ENCODE assay signal across 12 cellular contexts in the genomic region with DNA sequence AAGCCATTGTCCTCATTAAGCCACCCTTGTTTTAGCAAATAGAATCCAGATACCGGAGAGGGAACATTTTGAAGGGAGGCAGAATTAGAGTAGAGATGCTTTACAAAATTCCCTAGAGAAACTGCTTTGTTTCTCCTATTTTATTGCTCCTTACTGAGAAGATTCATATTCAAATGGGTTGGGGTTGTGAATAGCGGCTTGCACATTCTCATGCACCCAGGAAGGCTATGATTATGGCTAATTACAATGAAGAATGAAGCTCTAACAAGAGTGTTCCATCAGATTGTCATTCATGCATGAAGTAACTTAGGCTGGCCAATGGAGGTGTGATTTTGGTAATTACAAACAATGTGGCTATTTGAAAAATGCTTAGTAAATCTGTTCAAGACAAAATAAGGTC.
DNase-seq lines count a peak whose midpoint lies in the region; ATAC-seq and TF ChIP-seq lines count a peak whose summit lies in the region.
"Had no signal": no experiment of that assay in that cellular context is flagged by ENCODE, and none has a peak within 500 bp of the region (broad histone marks: within the 10 kb centered on the region; RNA-seq: fewer than 3 reads in every experiment).

No MANE protein-coding gene starts in this region.

- no peaks in the 10 kb centered on the region for H3K9me2 ChIP-seq in SK-N-SH

- CTCF ChIA-PET in SK-N-SH (lab: Yijun Ruan, JAX): interaction anchor here (0.6 to 2.1 kb wide), 14 partner anchors 8 to 693 kb away, joined by 3 to 7 read pairs (median 3); no protein-coding TSS in a partner anchor

- no peaks in the 10 kb centered on the region for H4K20me1 ChIP-seq in SK-N-SH (ENCODE audit: insufficient read depth)

- no peaks in the 10 kb centered on the region for H3K9me3 ChIP-seq in SK-N-SH
- no peaks in the 10 kb centered on the region for H3K9me3 ChIP-seq in mesodermal cell (ENCODE audit: control insufficient read depth, low read length)
- no peaks in the 10 kb centered on the region for H3K9me3 ChIP-seq in thyroid gland

- intact Hi-C loops in thyroid gland (cut with DNase I): no loop called here

- H3K36me3 ChIP-seq in SK-N-SH (replicated peaks in 1 of 2; ENCODE audit: control insufficient read depth in 1 of 2, insufficient read depth in 2 of 2, low read length in 1 of 2) (no peaks in the 10 kb centered on the region), mesodermal cell (ENCODE audit: control insufficient read depth, insufficient read depth, low read length) (no peaks in the 10 kb centered on the region), thyroid gland (no peaks in the 10 kb centered on the region)

- H3K4me3 ChIP-seq in SK-N-SH (ENCODE audit: low read depth in 2 of 2, low read length in 1 of 2) (peak overlapping the region in 1 of 2 experiments; percentile 49; a peak in 1 of 4 replicates), coronary artery (peak overlapping the region; percentile 49), mesodermal cell (ENCODE audit: extremely low read depth, insufficient read depth, low read length, poor library complexity, severe bottlenecking) (no peak overlapping the region), thyroid gland (replicated peaks in 1 of 3) (no peak overlapping the region)

- H3K9ac ChIP-seq in SK-N-SH: no peak overlapping the region

- H2AFZ ChIP-seq in SK-N-SH (ENCODE audit: low read depth): peak overlapping the region; percentile 90

- no peak for ATAC-seq in SK-N-SH treated with all-trans-retinoic acid at 6 μM for 48 hours
- ATAC-seq in GM21390 (IDR thresholded peaks at IDR 0.05; ENCODE audit: unreplicated experiment): no peak

- WGBS in SK-N-SH (ENCODE audit: low lambda C conversion rate): 46% methylated on average over 2 of the region's 2 CpGs
- 40% methylated on average over 1 of the region's 2 CpGs; no CpG with 5 or more reads in 1 of the 2 experiments for WGBS in mesodermal cell (ENCODE audit: insufficient coverage in 2 of 2), 2 experiments
- 27 to 41% methylated on average over 2 of the region's 2 CpGs for WGBS in thyroid gland, 2 donors

- H3F3A ChIP-seq in SK-N-SH (replicated peaks; ENCODE audit: insufficient read depth): no peaks in the 10 kb centered on the region

- no peak for TF ChIP-seq EP300 in SK-N-SH (IDR thresholded peaks at IDR 0.05; ENCODE audit: borderline replicate concordance in 1 of 2, low read depth in 1 of 2, low read length in 1 of 2)

- POLR2A ChIA-PET in SK-N-SH (lab: Yijun Ruan, JAX): interaction anchor here (0.6 kb wide), 1 partner anchor 599 kb away, joined by 4 read pairs; no protein-coding TSS in a partner anchor

- H3K4me1 ChIP-seq in SK-N-SH (ENCODE audit: control insufficient read depth in 1 of 2, insufficient read depth in 2 of 2, low read depth in 1 of 2, low read length in 1 of 2) (peaks cover 0 to 8% of the 10 kb centered on the region in 2 experiments; a peak in 2 of 4 replicates), mesodermal cell (ENCODE audit: control insufficient read depth, insufficient read depth, low read length, poor library complexity, severe bottlenecking) (peaks cover 5% of the 10 kb centered on the region), thyroid gland (peaks cover 0 to 8% of the 10 kb centered on the region in 2 donors)

- no peak for TF ChIP-seq CTCF in SK-N-SH (IDR thresholded peaks at IDR 0.05)
- TF ChIP-seq CTCF in coronary artery (IDR thresholded peaks at IDR 0.05): no peak
- TF ChIP-seq CTCF in thyroid gland (IDR thresholded peaks at IDR 0.05): no peak

- no peak for TF ChIP-seq POLR2A in thyroid gland (IDR thresholded peaks at IDR 0.05)

- no peaks in the 10 kb centered on the region for H3K79me2 ChIP-seq in SK-N-SH (ENCODE audit: insufficient read depth)

- TF ChIP-seq RAD21 in SK-N-SH (IDR thresholded peaks at IDR 0.05; ENCODE audit: low read length): no peak

- DNase-seq in SK-N-SH (no peak), coronary artery (ENCODE audit: low spot score) (no peak), thyroid gland (no peak), NCI-H187 treated with DMSO at 0.1 percent for 48 hours (lab: John Stamatoyannopoulos, UW) (no peak), NCI-H524 treated with DMSO at 0.1 percent for 48 hours (lab: John Stamatoyannopoulos, UW) (no peak)
- DNase-seq: activated effector memory CD4-positive, alpha-beta T cell treated with anti-CD3 and anti-CD28 coated beads, Interleukin-2, amount 50 U/mL, for 16 hours; effector CD8-positive, alpha-beta T cell; GF-D8; stimulated activated CD8-positive, alpha-beta memory T cell treated with anti-CD3 and anti-CD28 coated beads, Interleukin-4, amount 100 ng/mL, for 48 hours had no signal

- H3K27ac ChIP-seq in SK-N-SH (ENCODE audit: low read depth in 2 of 2, low read length in 1 of 2) (peak overlapping the region; percentile 40 to 60; a peak in 3 of 4 replicates), coronary artery (no peak overlapping the region), mesodermal cell (ENCODE audit: low read depth, low read length, severe bottlenecking) (peak overlapping the region; percentile 81), thyroid gland (peak overlapping the region; percentile 13 to 31 (median 14))

- no peaks in the 10 kb centered on the region for H3K27me3 ChIP-seq in SK-N-SH (ENCODE audit: insufficient read depth)
- no peaks in the 10 kb centered on the region for H3K27me3 ChIP-seq in thyroid gland

- peak overlapping the region; percentile 66; the same call in 1 of the 2 replicates for H3K4me2 ChIP-seq in SK-N-SH

TF ChIP-seq in SK-N-SH, 30 proteins besides CTCF, POLR2A, EP300 and RAD21 (continues in another document):
- no peak for TF ChIP-seq NFIC (IDR thresholded peaks at IDR 0.05; ENCODE audit: borderline replicate concordance)
- no peak for TF ChIP-seq RXRA (IDR thresholded peaks at IDR 0.05; ENCODE audit: borderline replicate concordance, low read depth)
- no peak for TF ChIP-seq IRF3 (IDR thresholded peaks at IDR 0.05; ENCODE audit: low read depth, low read length)
- TF ChIP-seq SMC3 (IDR thresholded peaks at IDR 0.05; ENCODE audit: low read depth, low read length): no peak
- no peak for TF ChIP-seq EZH2phosphoT487 (IDR thresholded peaks at IDR 0.05; ENCODE audit: borderline replicate concordance, low read depth)
- TF ChIP-seq POLR2AphosphoS5 (IDR thresholded peaks at IDR 0.05; ENCODE audit: low read depth, low read length): no peak
- TF ChIP-seq MEF2A (IDR thresholded peaks at IDR 0.05; ENCODE audit: borderline replicate concordance, low read depth): no peak
- TF ChIP-seq TAF1 (IDR thresholded peaks at IDR 0.05; ENCODE audit: borderline replicate concordance, low read depth, low read length): no peak
- no peak for TF ChIP-seq FOXJ3 (CRISPR knock-in tag; IDR thresholded peaks at IDR 0.05)
- TF ChIP-seq, protein P1, sequence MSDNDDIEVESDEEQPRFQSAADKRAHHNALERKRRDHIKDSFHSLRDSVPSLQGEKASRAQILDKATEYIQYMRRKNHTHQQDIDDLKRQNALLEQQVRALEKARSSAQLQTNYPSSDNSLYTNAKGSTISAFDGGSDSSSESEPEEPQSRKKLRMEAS (IDR thresholded peaks at IDR 0.05; ENCODE audit: low read depth): no peak
- TF ChIP-seq TEAD4 (IDR thresholded peaks at IDR 0.05; ENCODE audit: borderline replicate concordance, insufficient read depth): no peak
- TF ChIP-seq GABPA (IDR thresholded peaks at IDR 0.05; ENCODE audit: low read depth): no peak
- TF ChIP-seq TCF12 (IDR thresholded peaks at IDR 0.05): no peak
- no peak for TF ChIP-seq CHD2 (IDR thresholded peaks at IDR 0.05; ENCODE audit: low read length, partially characterized antibody)

TF ChIP-seq in SK-N-SH treated with all-trans-retinoic acid at 6 μM for 48 hours, 23 proteins besides CTCF, POLR2A, EP300 and RAD21 (continues in another document):
- TF ChIP-seq PATZ1 (CRISPR knock-in tag; IDR thresholded peaks at IDR 0.05; ENCODE audit: borderline replicate concordance) (no peak), ESRRG (CRISPR knock-in tag; IDR thresholded peaks at IDR 0.05) (no peak), ZFP30 (CRISPR knock-in tag; IDR thresholded peaks at IDR 0.05) (no peak), ZFP3 (CRISPR knock-in tag; IDR thresholded peaks at IDR 0.05) (no peak), PPARA (CRISPR knock-in tag; IDR thresholded peaks at IDR 0.05; ENCODE audit: borderline replicate concordance) (no peak), ISL1 (CRISPR knock-in tag; IDR thresholded peaks at IDR 0.05) (no peak), OSR1 (CRISPR knock-in tag; IDR thresholded peaks at IDR 0.05) (no peak), SNAI2 (CRISPR knock-in tag; IDR thresholded peaks at IDR 0.05) (no peak), ZNF8 (CRISPR knock-in tag; IDR thresholded peaks at IDR 0.05) (no peak), RARB (CRISPR knock-in tag; IDR thresholded peaks at IDR 0.05) (no peak), BACH2 (CRISPR knock-in tag; IDR thresholded peaks at IDR 0.05; ENCODE audit: borderline replicate concordance) (no peak), ZC3H10 (CRISPR knock-in tag; IDR thresholded peaks at IDR 0.05) (no peak), TCF4 (CRISPR knock-in tag; IDR thresholded peaks at IDR 0.05; ENCODE audit: borderline replicate concordance) (no peak), CSRNP3 (CRISPR knock-in tag; IDR thresholded peaks at IDR 0.05) (no peak)

Comparison
In these comparisons a context has a peak if more than half of its experiments do, and no peak if none do; other contexts are left out.
1. H3K27ac ChIP-seq: peak in SK-N-SH (2 of 2), mesodermal cell (single experiment) and thyroid gland (3 of 3); none in coronary artery (0 of 2).